ENCODE assay signal across 21 cellular contexts in the genomic region with DNA sequence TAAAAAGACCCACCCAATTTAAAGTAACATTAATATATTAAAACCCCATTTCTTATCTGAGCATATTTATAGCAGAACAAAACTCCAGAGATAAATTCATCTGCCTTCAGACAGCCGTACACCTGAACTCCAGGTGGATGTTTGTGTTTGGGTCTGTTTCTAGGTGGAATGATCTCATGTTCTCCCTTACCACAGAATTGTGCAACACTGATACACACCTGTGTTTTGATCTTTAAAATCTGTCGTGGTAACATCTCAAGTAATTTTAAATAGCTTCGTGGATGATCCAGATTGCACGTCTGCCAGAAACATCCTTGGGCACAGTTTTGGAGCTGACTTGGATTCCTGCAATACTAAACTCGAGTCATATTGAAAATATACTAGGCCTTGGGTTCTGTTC.
DNase-seq lines count a peak whose midpoint lies in the region; ATAC-seq and TF ChIP-seq lines count a peak whose summit lies in the region.
"Had no signal": no experiment of that assay in that cellular context is flagged by ENCODE, and none has a peak within 500 bp of the region (broad histone marks: within the 10 kb centered on the region; RNA-seq: fewer than 3 reads in every experiment).

No MANE protein-coding gene starts in this region.

- H3K79me2 ChIP-seq in trophoblast cell (ENCODE audit: control insufficient read depth, insufficient read depth, low read length, poor library complexity) (no peaks in the 10 kb centered on the region), MM.1S (ENCODE audit: low read length) (no peaks in the 10 kb centered on the region)

- no peaks in the 10 kb centered on the region for H3K9me3 Mint-ChIP-seq in HFFc6

- H3F3A ChIP-seq in MM.1S (ENCODE audit: insufficient read depth, low read length) = no peaks in the 10 kb centered on the region

- no peaks in the 10 kb centered on the region for H3K79me1 ChIP-seq in trophoblast cell (ENCODE audit: low read length)

- H2BK5ac ChIP-seq in trophoblast cell (ENCODE audit: low read depth, low read length, poor library complexity) = no peak overlapping the region

- H3K14ac ChIP-seq in trophoblast cell (ENCODE audit: low read length) = no peak overlapping the region

- no CpG with 5 or more reads among the region's 5 CpGs for WGBS in trophoblast cell (ENCODE audit: extremely low coverage, insufficient coverage, insufficient read length)

- H4K12ac ChIP-seq in trophoblast cell (ENCODE audit: low read depth, low read length) = no peak overlapping the region

- H2AFZ ChIP-seq in trophoblast cell (ENCODE audit: insufficient read depth, low read length, poor library complexity) (no peak overlapping the region), MM.1S (ENCODE audit: low read length) (no peak overlapping the region)
- H2AFZ ChIP-seq: GM23248 had no signal

- H3K4me3 ChIP-seq in RWPE2 (ENCODE audit: severe bottlenecking) (no peak overlapping the region), epithelial cell of esophagus (ENCODE audit: low read length) (no peak overlapping the region), trophoblast cell (ENCODE audit: low read depth, low read length) (no peak overlapping the region), MM.1S (ENCODE audit: low read length) (no peak overlapping the region)
- H3K4me3 ChIP-seq: GM12878, GM23248, MG63, SJSA1 had no signal

- peaks cover 19% of the 10 kb centered on the region for H3K4me1 ChIP-seq in RWPE2 (ENCODE audit: insufficient read depth, poor library complexity, severe bottlenecking)
- peaks cover 0 to 2% of the 10 kb centered on the region in 2 experiments for H3K4me1 ChIP-seq in trophoblast cell (ENCODE audit: control insufficient read depth in 1 of 2, insufficient read depth in 2 of 2, low read length in 2 of 2)
- H3K4me1 ChIP-seq in MM.1S (ENCODE audit: low read length) = no peaks in the 10 kb centered on the region
- H3K4me1 ChIP-seq: SJSA1 had no signal

- no peak overlapping the region for H3K4me2 ChIP-seq in trophoblast cell (ENCODE audit: low read length)
- no peak overlapping the region for H3K4me2 ChIP-seq in MM.1S (ENCODE audit: low read depth, low read length)

- H2BK12ac ChIP-seq in trophoblast cell (ENCODE audit: low read length) = no peak overlapping the region

- no peak overlapping the region for H2BK120ac ChIP-seq in trophoblast cell (ENCODE audit: insufficient read depth, low read length, poor library complexity)

- TF ChIP-seq CTCF in HFFc6 (IDR thresholded peaks at IDR 0.05) = no peak
- no peak for TF ChIP-seq CTCF in RWPE2 (IDR thresholded peaks at IDR 0.05; ENCODE audit: poor library complexity, severe bottlenecking)
- no peak for TF ChIP-seq CTCF in epithelial cell of esophagus (IDR thresholded peaks at IDR 0.05; ENCODE audit: insufficient read depth, low read depth, low read length, missing control alignments)
- no peak for TF ChIP-seq CTCF in MM.1S (IDR thresholded peaks at IDR 0.05; ENCODE audit: low read length)

- H3K18ac ChIP-seq in trophoblast cell (ENCODE audit: low read length) = no peak overlapping the region

- H3K36me3 ChIP-seq in RWPE2 (ENCODE audit: low read depth) (no peaks in the 10 kb centered on the region), trophoblast cell (ENCODE audit: control insufficient read depth in 1 of 2, insufficient read depth in 2 of 2, low read length in 2 of 2) (no peaks in the 10 kb centered on the region), MM.1S (replicated peaks; ENCODE audit: insufficient read depth, low read length) (no peaks in the 10 kb centered on the region)
- H3K36me3 ChIP-seq: MG63, SJSA1 had no signal

- peak overlapping the region; percentile 26; the same call in 1 of the 2 replicates for H3K27ac Mint-ChIP-seq in HFFc6

- H3K23ac ChIP-seq in trophoblast cell (ENCODE audit: low read length) = no peak overlapping the region

- H3K4me1 Mint-ChIP-seq in HFFc6 (ENCODE audit: low read depth) = peaks cover 32% of the 10 kb centered on the region

- H4K20me1 ChIP-seq in MM.1S (ENCODE audit: insufficient read depth, low read length) = no peaks in the 10 kb centered on the region

- H4K91ac ChIP-seq in trophoblast cell (ENCODE audit: low read depth, low read length) = no peak overlapping the region

- peak overlapping the region; percentile 70 for H3K27ac ChIP-seq in RWPE2 (ENCODE audit: poor library complexity, severe bottlenecking)
- H3K27ac ChIP-seq in trophoblast cell (ENCODE audit: low read depth, low read length) = no peak overlapping the region
- no peak overlapping the region for H3K27ac ChIP-seq in MM.1S (ENCODE audit: low read length)
- H3K27ac ChIP-seq: HL-60, SJSA1 had no signal

- no peaks in the 10 kb centered on the region; the same call in 1 of the 2 replicates for H3K27me3 Mint-ChIP-seq in HFFc6 (ENCODE audit: insufficient read depth)

- no peaks in the 10 kb centered on the region for H3K9me2 ChIP-seq in MM.1S (replicated peaks; ENCODE audit: insufficient read depth, low read length)

- peak; percentile 87 for ATAC-seq in RWPE2 (ENCODE audit: low read depth)
- ATAC-seq: GM12878, HCT116 had no signal

- H3K9me3 ChIP-seq in RWPE2 (ENCODE audit: severe bottlenecking) = no peaks in the 10 kb centered on the region
- no peaks in the 10 kb centered on the region for H3K9me3 ChIP-seq in trophoblast cell (ENCODE audit: insufficient read depth, low read depth, low read length)
- no peaks in the 10 kb centered on the region for H3K9me3 ChIP-seq in MM.1S (replicated peaks; ENCODE audit: insufficient read depth, low read length)
- H3K9me3 ChIP-seq: SJSA1 had no signal

- DNase-seq in HFFc6 (no peak), RWPE2 (ENCODE audit: low spot score) (no peak), epithelial cell of esophagus (ENCODE audit: low read depth) (peak; percentile 91), trophoblast cell (peak; percentile 86 to 97), NCI-H69 (lab: John Stamatoyannopoulos, UW) (no peak), D341Med (ENCODE audit: low spot score) (no peak), MM.1S (no peak)
- no peak for DNase-seq in stimulated activated CD4-positive, alpha-beta T cell treated with anti-CD3 and anti-CD28 coated beads, Interleukin-12 subunit alpha, Interleukin-12 subunit beta, amount 100 ng/mL, for 4 hours
- DNase-seq: C1 segment of cervical spinal cord, DMS 273 treated with DMSO at 0.1 percent for 48 hours, GDM1, MG63, NCI-H1092 treated with DMSO at 0.1 percent for 48 hours, NCI-H1694 treated with DMSO at 0.1 percent for 48 hours, NCI-H345, NCI-H526 treated with DMSO at 0.1 percent for 48 hours had no signal

- H3K27me3 ChIP-seq in RWPE2 (ENCODE audit: insufficient read depth, poor library complexity, severe bottlenecking) = no peaks in the 10 kb centered on the region
- no peaks in the 10 kb centered on the region for H3K27me3 ChIP-seq in trophoblast cell (ENCODE audit: insufficient read depth, low read length)
- H3K27me3 ChIP-seq in MM.1S (replicated peaks; ENCODE audit: insufficient read depth, low read length) = no peaks in the 10 kb centered on the region
- H3K27me3 ChIP-seq: MG63, SJSA1 had no signal

- no peak overlapping the region for H4K8ac ChIP-seq in trophoblast cell (ENCODE audit: low read depth, low read length)

- H3K4ac ChIP-seq in trophoblast cell (ENCODE audit: low read depth, low read length) = no peak overlapping the region

- H3K36me3 Mint-ChIP-seq in HFFc6 (ENCODE audit: low read depth) = peaks cover 9% of the 10 kb centered on the region; the same call in 1 of the 2 replicates

- H3K9ac ChIP-seq in trophoblast cell (ENCODE audit: low read length) (no peak overlapping the region), MM.1S (ENCODE audit: low read length) (no peak overlapping the region)
- H3K9ac ChIP-seq: GM23248 had no signal

- H2AK5ac ChIP-seq in trophoblast cell (ENCODE audit: low read length) = no peak overlapping the region

- no peak overlapping the region for H3K4me3 Mint-ChIP-seq in HFFc6

Comparison
In these comparisons a context has a peak if more than half of its experiments do, and no peak if none do; other contexts are left out.
1. DNase-seq: peak in epithelial cell of esophagus (single experiment) and trophoblast cell (2 of 2); none in HFFc6 (single experiment), RWPE2 (single experiment), NCI-H69 (single experiment), D341Med (single experiment), stimulated activated CD4-positive, alpha-beta T cell treated with anti-CD3 and anti-CD28 coated beads, Interleukin-12 subunit alpha, Interleukin-12 subunit beta, amount 100 ng/mL, for 4 hours (single experiment) and MM.1S (single experiment).